Comparison of ENCODE assay signal across 19 cellular contexts in genomic region chr10:1037098-1037497, GRCh38. TPM values are rescaled to one million over a fixed set of nuclear protein-coding genes. Genes with fewer than 3 reads are reported as not detected.
DNase-seq lines count a peak whose midpoint lies in the region; ATAC-seq and TF ChIP-seq lines count a peak whose summit lies in the region.
"Had no signal": no experiment of that assay in that cellular context is flagged by ENCODE, and none has a peak within 500 bp of the region (broad histone marks: within the 10 kb centered on the region; RNA-seq: fewer than 3 reads in every experiment).

No MANE protein-coding gene starts in this region.

- in situ Hi-C loops in mammary epithelial cell (cut with MboI; ENCODE audit: low sequenced_read_pairs in 2 of 2): no loop called here

- H3K27me3 Mint-ChIP-seq in MCF 10A (ENCODE audit: insufficient read depth, unreplicated experiment): no peaks in the 10 kb centered on the region
- H3K27me3 Mint-ChIP-seq in activated T-helper 17 cell treated with anti-CD3 and anti-CD28 coated beads, Interleukin-2, amount 50 U/mL, for 72 hours: no peaks in the 10 kb centered on the region

- peaks cover 31% of the 10 kb centered on the region for H3K36me3 Mint-ChIP-seq in MCF 10A (ENCODE audit: insufficient read depth, unreplicated experiment)
- peaks cover 55% of the 10 kb centered on the region for H3K36me3 Mint-ChIP-seq in activated T-helper 17 cell treated with anti-CD3 and anti-CD28 coated beads, Interleukin-2, amount 50 U/mL, for 72 hours (ENCODE audit: low read depth)

- TF ChIP-seq CTCF in MCF 10A (IDR thresholded peaks at IDR 0.05; ENCODE audit: unreplicated experiment) (no peak), mammary epithelial cell (conservative IDR thresholded peaks at IDR 0.05 in 1 of 2, IDR thresholded peaks at IDR 0.05 in 1 of 2; ENCODE audit: extremely low read depth in 1 of 2, insufficient read depth in 1 of 2, low read depth in 1 of 2, low read length in 2 of 2) (no peak), lung (IDR thresholded peaks at IDR 0.05; ENCODE audit: control extremely low read depth, extremely low read depth) (no peak), colonic mucosa (IDR thresholded peaks at IDR 0.05) (no peak)

- no peak overlapping the region for H3K27ac ChIP-seq in mammary epithelial cell (ENCODE audit: insufficient read depth, low read depth, low read length)
- no peak overlapping the region for H3K27ac ChIP-seq in lung (ENCODE audit: low read depth in 1 of 2, low read length in 1 of 2)
- H3K27ac ChIP-seq in temporal lobe (ENCODE audit: low read depth, low read length): peak overlapping the region; percentile 96
- H3K27ac ChIP-seq in colonic mucosa: no peak overlapping the region

- dilution Hi-C loops in mammary epithelial cell (cut with HindIII; ENCODE audit: low sequenced_read_pairs): loop anchor here (5.0 kb wide), 1 partner anchor 50 kb away; the partner anchor contains the start of gene GTPBP4

- H3K9me3 ChIP-seq in mammary epithelial cell (replicated peaks; ENCODE audit: insufficient read depth, low read length) (no peaks in the 10 kb centered on the region), lung (ENCODE audit: control insufficient read depth in 2 of 2, insufficient read depth in 1 of 2, low read length in 1 of 2) (no peaks in the 10 kb centered on the region), colonic mucosa (no peaks in the 10 kb centered on the region)
- H3K9me3 ChIP-seq: Caco-2 had no signal

- H3K4me1 Mint-ChIP-seq in MCF 10A (ENCODE audit: insufficient read depth, unreplicated experiment): peaks cover 19% of the 10 kb centered on the region
- no peaks in the 10 kb centered on the region for H3K4me1 Mint-ChIP-seq in activated T-helper 17 cell treated with anti-CD3 and anti-CD28 coated beads, Interleukin-2, amount 50 U/mL, for 72 hours

- peak overlapping the region; percentile 89 for H3K27ac Mint-ChIP-seq in MCF 10A (ENCODE audit: low read depth, unreplicated experiment)
- peak overlapping the region; percentile 64 for H3K27ac Mint-ChIP-seq in activated T-helper 17 cell treated with anti-CD3 and anti-CD28 coated beads, Interleukin-2, amount 50 U/mL, for 72 hours
- H3K27ac Mint-ChIP-seq: nephron had no signal

- H3K4me1 ChIP-seq in mammary epithelial cell (ENCODE audit: insufficient read depth, low read length): peaks cover 17% of the 10 kb centered on the region
- H3K4me1 ChIP-seq in lung (ENCODE audit: control insufficient read depth in 2 of 2, insufficient read depth in 2 of 2, low read length in 2 of 2): no peaks in the 10 kb centered on the region
- no peaks in the 10 kb centered on the region for H3K4me1 ChIP-seq in colonic mucosa

- H2AFZ ChIP-seq in mammary epithelial cell (ENCODE audit: low read depth, low read length): no peak overlapping the region

- WGBS in mammary epithelial cell (ENCODE audit: low coverage, missing lambda C conversion rate): 92% methylated on average over 11 of the region's 11 CpGs
- 91 to 94% methylated on average over 11 of the region's 11 CpGs for WGBS in lung, 2 donors

- peaks cover 13% of the 10 kb centered on the region for H3K79me2 ChIP-seq in mammary epithelial cell (ENCODE audit: insufficient read depth, low read length)

- H3K4me3 ChIP-seq in mammary epithelial cell (replicated peaks in 1 of 3; ENCODE audit: insufficient read depth in 1 of 3, low read depth in 2 of 3, low read length in 3 of 3) (no peak overlapping the region), lung (peak overlapping the region; percentile 5), colonic mucosa (no peak overlapping the region)

- ATAC-seq in activated T-helper 17 cell treated with anti-CD3 and anti-CD28 coated beads, Interleukin-2, amount 50 U/mL, for 72 hours (replicated peaks): no peak
- no peak for ATAC-seq in lung (ENCODE audit: insufficient read depth, low FRiP score)
- no peak for ATAC-seq in HG02938 (IDR thresholded peaks at IDR 0.05; ENCODE audit: unreplicated experiment)

- CTCF ChIA-PET in MCF 10A (lab: Yijun Ruan, JAX): interaction anchor here (1.2 kb wide), 1 partner anchor 13 kb away, joined by 5 read pairs; no protein-coding TSS in a partner anchor
- CTCF ChIA-PET in mammary epithelial cell (lab: Charles Lee; ENCODE audit: low non-redundant PET): interaction anchor here (0.6 kb wide), 1 partner anchor 460 kb away, joined by 4 read pairs; no protein-coding TSS in a partner anchor

- no peak overlapping the region for H3K9ac ChIP-seq in mammary epithelial cell (ENCODE audit: insufficient read depth, low read length)
- no peak overlapping the region for H3K9ac ChIP-seq in colonic mucosa (ENCODE audit: low read depth in 2 of 2, low read length in 2 of 2)

- no peak overlapping the region for H3K4me3 Mint-ChIP-seq in MCF 10A (ENCODE audit: unreplicated experiment)
- H3K4me3 Mint-ChIP-seq in activated T-helper 17 cell treated with anti-CD3 and anti-CD28 coated beads, Interleukin-2, amount 50 U/mL, for 72 hours: peak overlapping the region; percentile 53
- H3K4me3 Mint-ChIP-seq: H9, nephron had no signal

- intact Hi-C loops in MCF 10A (cut with micrococcal nuclease) (no loop called here), mammary epithelial cell (cut with micrococcal nuclease) (no loop called here), colonic mucosa (cut with DNase I) (no loop called here)

- H3K9me3 Mint-ChIP-seq in MCF 10A (ENCODE audit: unreplicated experiment): no peaks in the 10 kb centered on the region
- no peaks in the 10 kb centered on the region for H3K9me3 Mint-ChIP-seq in activated T-helper 17 cell treated with anti-CD3 and anti-CD28 coated beads, Interleukin-2, amount 50 U/mL, for 72 hours
- H3K9me3 Mint-ChIP-seq: H9, nephron had no signal

- no peaks in the 10 kb centered on the region for H3K27me3 ChIP-seq in mammary epithelial cell (ENCODE audit: insufficient read depth, low read length)
- no peaks in the 10 kb centered on the region for H3K27me3 ChIP-seq in lung (ENCODE audit: control insufficient read depth, insufficient read depth)
- no peaks in the 10 kb centered on the region for H3K27me3 ChIP-seq in colonic mucosa

- H3K36me3 ChIP-seq in mammary epithelial cell (ENCODE audit: insufficient read depth, low read length) (peaks cover 16% of the 10 kb centered on the region), lung (ENCODE audit: control insufficient read depth in 2 of 2, insufficient read depth in 2 of 2, low read length in 2 of 2) (peaks cover 3 to 14% of the 10 kb centered on the region in 2 donors), colonic mucosa (peaks cover 9% of the 10 kb centered on the region)

- BruUV-seq in MCF 10A (replicated peaks; lab: Mats Ljungman, UMichigan) (no TSS peak), mammary epithelial cell (replicated peaks; lab: Mats Ljungman, UMichigan) (no TSS peak)

- POLR2A ChIA-PET in MCF 10A (lab: Yijun Ruan, JAX): interaction anchor here (1.2 to 9.2 kb wide), 6 partner anchors 9 to 106 kb away, joined by 4 to 217 read pairs (median 16); partner anchors contain the start of genes GTPBP4, IDI1, LARP4B and WDR37

- no peak overlapping the region for H3K4me2 ChIP-seq in mammary epithelial cell (ENCODE audit: insufficient read depth, low read depth, low read length)

- H4K20me1 ChIP-seq in mammary epithelial cell (ENCODE audit: insufficient read depth, low read length): no peaks in the 10 kb centered on the region

- no peak for DNase-seq in MCF 10A (ENCODE audit: unreplicated experiment)
- DNase-seq in mammary epithelial cell: no peak
- DNase-seq in lung (ENCODE audit: low spot score): no peak
- DNase-seq in NCI-H1092 treated with DMSO at 0.1 percent for 48 hours (lab: John Stamatoyannopoulos, UW): no peak
- no peak for DNase-seq in colonic mucosa
- DNase-seq: Caco-2, cerebellar nuclear complex, GF-D8, H9, NCI-H146, NCI-H2227 treated with DMSO at 0.1 percent for 48 hours, Right ventricle myocardium superior, T-helper 2 cell had no signal

RNA-seq across cellular contexts. Expression of gene IDI2, which starts 11.4 kb away (rescaled TPM):
- total RNA-seq in MCF 10A (2022) (not detected in 2 replicates), mammary epithelial cell (not detected), lung (under 1 TPM in 1 of 2 donors, not detected in 1; 0.18 TPM), temporal lobe (not detected), colonic mucosa (not detected)
- polyA plus RNA-seq in mammary epithelial cell (not detected), lung (under 1 TPM; 0.05 to 0.08 TPM)
- polyA minus RNA-seq in mammary epithelial cell: not detected
- under 1 TPM in 1 of 2 donors, not detected in 1; 0.26 TPM for total RNA-seq in activated T-helper 17 cell treated with anti-CD3 and anti-CD28 coated beads, Interleukin-2, amount 50 U/mL, for 72 hours
- total RNA-seq: Caco-2, H9, HT-29, lung microvascular endothelial cell had no signal

RNA-seq across cellular contexts. Expression of gene IDI1, which starts 11.8 kb away (rescaled TPM):
- total RNA-seq in MCF 10A (2022) (22.2 and 25.1 TPM in 2 replicates), mammary epithelial cell (10 to 100 TPM; 54.2 to 80.3 TPM), lung (100 to 1,000 TPM in 1 of 2 donors, 10 to 100 TPM in 1; 60.0 to 173 TPM), temporal lobe (118 TPM), colonic mucosa (100 to 1,000 TPM in 1 of 2 donors, 10 to 100 TPM in 1; 41.3 to 142 TPM)
- polyA plus RNA-seq in mammary epithelial cell (88.3 TPM), lung (100 to 1,000 TPM in 1 of 2 donors, 10 to 100 TPM in 1; 44.4 to 123 TPM)
- 62.7 TPM for polyA minus RNA-seq in mammary epithelial cell
- 10 to 100 TPM; 59.0 to 87.9 TPM for total RNA-seq in activated T-helper 17 cell treated with anti-CD3 and anti-CD28 coated beads, Interleukin-2, amount 50 U/mL, for 72 hours

RNA-seq across cellular contexts. Expression of gene WDR37, which starts 19.1 kb away (rescaled TPM):
- total RNA-seq in MCF 10A (2022) (14.2 and 18.2 TPM in 2 replicates), mammary epithelial cell (10 to 100 TPM; 17.3 to 25.0 TPM), lung (10 to 100 TPM; 16.4 to 23.5 TPM), temporal lobe (28.3 TPM), colonic mucosa (10 to 100 TPM; 18.6 to 18.7 TPM)
- polyA plus RNA-seq in mammary epithelial cell (15.6 TPM), lung (10 to 100 TPM in 1 of 2 donors, 1 to 10 TPM in 1; 6.6 to 10.9 TPM)
- 18.0 TPM for polyA minus RNA-seq in mammary epithelial cell
- 10 to 100 TPM; 23.8 to 31.3 TPM for total RNA-seq in activated T-helper 17 cell treated with anti-CD3 and anti-CD28 coated beads, Interleukin-2, amount 50 U/mL, for 72 hours

RNA-seq across cellular contexts. Expression of gene GTPBP4, which starts 48.9 kb away (rescaled TPM):
- 138 and 142 TPM in 2 replicates for total RNA-seq in MCF 10A (2022)
- 100 to 1,000 TPM in 1 of 2 donors, 10 to 100 TPM in 1; 31.0 to 114 TPM for total RNA-seq in mammary epithelial cell
- polyA plus RNA-seq in mammary epithelial cell: 33.8 TPM
- 36.4 TPM for polyA minus RNA-seq in mammary epithelial cell
- 100 to 1,000 TPM in 1 of 2 donors, 10 to 100 TPM in 1; 68.6 to 101 TPM for total RNA-seq in activated T-helper 17 cell treated with anti-CD3 and anti-CD28 coated beads, Interleukin-2, amount 50 U/mL, for 72 hours
- 10 to 100 TPM; 36.5 to 43.6 TPM for total RNA-seq in lung
- 10 to 100 TPM; 17.6 to 41.7 TPM for polyA plus RNA-seq in lung
- 14.0 TPM for total RNA-seq in temporal lobe
- 10 to 100 TPM; 22.4 to 43.6 TPM for total RNA-seq in colonic mucosa
